Comparison of ENCODE assay signal across 8 cellular contexts in genomic region chrX:155334486-155335316, GRCh38. TPM values are rescaled to one million over a fixed set of nuclear protein-coding genes. Genes with fewer than 3 reads are reported as not detected.
A peak's percentile ranks its signal among the peaks of the same experiment; 100 is the strongest.
DNase-seq lines count a peak whose midpoint lies in the region; ATAC-seq and TF ChIP-seq lines count a peak whose summit lies in the region.

TSS of gene CLIC2 (minus strand) at chrX:155334614. CDS start at chrX:155334427, 187 bp downstream.

- H3K27me3 Mint-ChIP-seq in T-helper 2 cell treated with Interferon-gamma antibody and Interleukin-4, amounts not matched to agents 5 μg/mL and 100 μg/mL, for 36 hours (ENCODE audit: low read depth): peaks cover 3% of the 10 kb centered on the region
- peaks cover 4% of the 10 kb centered on the region for H3K27me3 Mint-ChIP-seq in CD8-positive, alpha-beta T cell (ENCODE audit: low read depth)

- no peak within 1 kb of the TSS for H3K4me3 ChIP-seq in CD8-positive, alpha-beta T cell (ENCODE audit: low read depth, low read length)

- no peaks in the 10 kb centered on the region for H3K4me1 Mint-ChIP-seq in T-helper 2 cell treated with Interferon-gamma antibody and Interleukin-4, amounts not matched to agents 5 μg/mL and 100 μg/mL, for 36 hours (ENCODE audit: low read depth)
- no peaks in the 10 kb centered on the region for H3K4me1 Mint-ChIP-seq in CD8-positive, alpha-beta T cell (ENCODE audit: low read depth)

- no peaks in the 10 kb centered on the region for H3K4me1 ChIP-seq in CD8-positive, alpha-beta T cell (ENCODE audit: insufficient read depth, low read length)

- CTCF ChIA-PET in CD8-positive, alpha-beta T cell (lab: Charles Lee): no interaction called here

- H3K27me3 ChIP-seq in CD8-positive, alpha-beta T cell (ENCODE audit: insufficient read depth, low read length): no peaks in the 10 kb centered on the region

- H3K36me3 ChIP-seq in CD8-positive, alpha-beta T cell (ENCODE audit: insufficient read depth, low read length): no peaks in the 10 kb centered on the region

- intact Hi-C loops in CD8-positive, alpha-beta T cell (cut with DNase I, micrococcal nuclease): no loop called here

- H3K9me3 ChIP-seq in CD8-positive, alpha-beta T cell (ENCODE audit: low read length): no peaks in the 10 kb centered on the region

- H3K36me3 Mint-ChIP-seq in T-helper 2 cell treated with Interferon-gamma antibody and Interleukin-4, amounts not matched to agents 5 μg/mL and 100 μg/mL, for 36 hours (ENCODE audit: low read depth): no peaks in the 10 kb centered on the region
- H3K36me3 Mint-ChIP-seq in CD8-positive, alpha-beta T cell: no peaks in the 10 kb centered on the region

- TF ChIP-seq CTCF in GM10266 (IDR thresholded peaks at IDR 0.05; ENCODE audit: control insufficient read depth, insufficient read depth, low read depth, missing control alignments): no peak
- no peak for TF ChIP-seq CTCF in VCaP (conservative IDR thresholded peaks at IDR 0.05)
- TF ChIP-seq CTCF in CD8-positive, alpha-beta T cell (IDR thresholded peaks at IDR 0.05): no peak

- H3K27ac Mint-ChIP-seq in T-helper 2 cell treated with Interferon-gamma antibody and Interleukin-4, amounts not matched to agents 5 μg/mL and 100 μg/mL, for 36 hours: no peak within 1 kb of the TSS
- H3K27ac Mint-ChIP-seq in CD8-positive, alpha-beta T cell: no peak within 1 kb of the TSS

- ATAC-seq in HG03135 (IDR thresholded peaks at IDR 0.05; ENCODE audit: unreplicated experiment): peak; percentile 56
- ATAC-seq in CD8-positive, alpha-beta T cell: no peak

- POLR2A ChIA-PET in CD8-positive, alpha-beta T cell (lab: Charles Lee): no interaction called here

- no peak within 1 kb of the TSS for H3K4me3 Mint-ChIP-seq in T-helper 2 cell treated with Interferon-gamma antibody and Interleukin-4, amounts not matched to agents 5 μg/mL and 100 μg/mL, for 36 hours
- H3K4me3 Mint-ChIP-seq in CD8-positive, alpha-beta T cell: no peak within 1 kb of the TSS

- peak within 1 kb of the TSS; percentile 36; the same call in 1 of the 2 replicates for H3K27ac ChIP-seq in VCaP
- no peak within 1 kb of the TSS for H3K27ac ChIP-seq in CD8-positive, alpha-beta T cell (ENCODE audit: low read depth, low read length)

- no peaks in the 10 kb centered on the region for H3K9me3 Mint-ChIP-seq in T-helper 2 cell treated with Interferon-gamma antibody and Interleukin-4, amounts not matched to agents 5 μg/mL and 100 μg/mL, for 36 hours
- no peaks in the 10 kb centered on the region for H3K9me3 Mint-ChIP-seq in CD8-positive, alpha-beta T cell

- peak; percentile 2 for DNase-seq in GM10266 (ENCODE audit: extremely low spot score)
- DNase-seq in iris pigment epithelial cell (ENCODE audit: low read depth): peak; percentile 54
- DNase-seq in T-helper 2 cell treated with Interferon-gamma antibody and Interleukin-4, amounts not matched to agents 5 μg/mL and 100 μg/mL, for 36 hours (ENCODE audit: low spot score): no peak
- DNase-seq in stimulated activated CD4-positive, alpha-beta T cell treated with anti-CD3 and anti-CD28 coated beads, Interleukin-4, amount 100 ng/mL, for 24 hours: no peak
- DNase-seq in middle frontal gyrus (ENCODE audit: extremely low spot score, low spot score): no peak
- DNase-seq in CD8-positive, alpha-beta T cell: no peak

RNA-seq across cellular contexts. Expression of gene CLIC2, which starts in this region (rescaled TPM):
- total RNA-seq in CD8-positive, alpha-beta T cell: not detected

Comparison
In these comparisons a context has a peak if more than half of its experiments do, and no peak if none do; other contexts are left out.
1. DNase-seq: peak in GM10266 (single experiment) and iris pigment epithelial cell (single experiment); none in T-helper 2 cell treated with Interferon-gamma antibody and Interleukin-4, amounts not matched to agents 5 μg/mL and 100 μg/mL, for 36 hours (single experiment), stimulated activated CD4-positive, alpha-beta T cell treated with anti-CD3 and anti-CD28 coated beads, Interleukin-4, amount 100 ng/mL, for 24 hours (single experiment), middle frontal gyrus (single experiment) and CD8-positive, alpha-beta T cell (0 of 7).